In the genomic region with DNA sequence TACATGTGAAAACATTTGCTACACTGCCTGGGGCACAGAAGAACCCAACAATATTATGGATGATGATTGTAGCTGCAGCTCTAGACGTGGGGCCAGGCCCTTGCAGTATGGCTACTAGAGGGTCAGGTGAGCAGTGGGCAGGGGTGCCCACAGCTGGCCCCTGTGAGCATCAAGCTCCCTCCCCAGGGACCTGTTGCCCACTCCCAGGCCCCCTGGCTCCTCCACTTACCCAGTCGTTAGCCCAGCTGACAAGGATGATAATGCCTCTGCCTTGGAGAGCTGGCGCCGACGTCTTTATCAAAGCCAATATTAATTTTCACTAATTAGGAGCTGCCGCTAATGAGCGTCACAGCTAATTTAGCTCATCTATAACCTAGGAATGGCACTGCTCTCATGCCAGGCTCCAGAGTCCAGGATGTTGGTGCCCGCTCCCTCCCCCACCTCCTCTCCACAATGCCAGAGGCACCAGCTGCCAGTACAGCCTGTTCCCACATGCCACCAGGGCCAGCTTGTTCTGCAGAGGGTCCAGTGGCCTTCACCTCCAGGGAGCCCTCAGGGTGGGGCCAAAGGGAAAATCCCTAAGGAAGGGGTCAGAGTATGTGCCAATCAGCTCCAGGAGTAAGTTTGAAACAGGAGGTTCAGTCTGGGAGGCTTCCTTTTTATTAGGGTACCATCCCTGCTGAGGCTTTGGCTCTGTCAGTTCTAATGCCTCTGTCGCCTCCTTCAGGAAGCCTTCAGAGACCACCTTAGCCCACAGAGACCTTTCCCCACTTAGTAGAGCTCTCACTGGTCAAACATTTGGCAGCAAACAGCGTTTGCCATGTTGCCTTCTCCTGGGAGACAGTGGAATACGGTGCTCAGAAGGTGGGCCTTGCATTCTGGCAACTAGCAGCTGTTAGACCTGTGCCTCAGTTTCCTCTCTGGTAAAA, we compare ENCODE assay signal across 1 cellular context.
TF ChIP-seq lines count a peak whose summit lies in the region.

No MANE protein-coding gene starts in this region.

TF ChIP-seq in GM23338, 12 proteins besides CTCF, POLR2A, EP300 and RAD21 (continued from another document):
- no peak for TF ChIP-seq REST (IDR thresholded peaks at IDR 0.05; ENCODE audit: unreplicated experiment)
- TF ChIP-seq CREB1 (CRISPR knock-in tag; IDR thresholded peaks at IDR 0.05; ENCODE audit: low read depth), result no peak
- no peak for TF ChIP-seq ZNF114 (CRISPR knock-in tag; IDR thresholded peaks at IDR 0.05)
- TF ChIP-seq POLR2AphosphoS5 (IDR thresholded peaks at IDR 0.05; ENCODE audit: low read depth), result no peak
- no peak for TF ChIP-seq ZNF331 (CRISPR knock-in tag; IDR thresholded peaks at IDR 0.05; ENCODE audit: low read depth)
